19 cellular contexts compared by ENCODE assay signal in genomic region chr13:42305503-42305902, GRCh38. TPM values are rescaled to one million over a fixed set of nuclear protein-coding genes. Genes with fewer than 3 reads are reported as not detected.
DNase-seq lines count a peak whose midpoint lies in the region; ATAC-seq, FAIRE-seq and TF ChIP-seq lines count a peak whose summit lies in the region.
"Had no signal": no experiment of that assay in that cellular context is flagged by ENCODE, and none has a peak within 500 bp of the region (broad histone marks: within the 10 kb centered on the region; RNA-seq: fewer than 3 reads in every experiment).

No MANE protein-coding gene starts in this region.

- peaks cover 3% of the 10 kb centered on the region; the same call in 1 of the 2 replicates for H3K9me3 ChIP-seq in K562 (replicated peaks; ENCODE audit: control insufficient read depth, insufficient read depth, low read depth, low read length)
- H3K9me3 ChIP-seq: A549, MG63 had no signal

- no peak for DNase-seq in activated T-cell treated with anti-CD3 and anti-CD28 coated beads, Interleukin-2, amount 50 U/mL, for 24 hours
- DNase-seq in activated T-cell treated with anti-CD3 and anti-CD28 coated beads, Interleukin-2, amount 50 U/mL, for 48 hours, result no peak
- DNase-seq in HT1080 (ENCODE audit: low read depth) (peak; percentile 44), K562 (ENCODE audit: extremely low read depth in 1 of 4, low spot score in 3 of 4) (no peak), OCI-M1 (lab: John Stamatoyannopoulos, UW) (no peak), DMS 273 treated with DMSO at 0.1 percent for 48 hours (lab: John Stamatoyannopoulos, UW) (no peak)
- DNase-seq in stimulated activated effector memory CD8-positive, alpha-beta T cell treated with anti-CD3 and anti-CD28 coated beads, Interleukin-12 subunit alpha, Interleukin-12 subunit beta, amount 100 ng/mL, for 72 hours (ENCODE audit: low spot score in 2 of 2), result no peak
- DNase-seq: HFFc6, KBM-7, MG63, NCI-H1417, NCI-H2029, NCI-H510A treated with DMSO at 0.1 percent for 48 hours, SHP77 treated with DMSO at 0.1 percent for 48 hours had no signal

- H4K20me1 ChIP-seq in K562 (replicated peaks; ENCODE audit: control insufficient read depth, insufficient read depth, low read length), result no peaks in the 10 kb centered on the region

- H3K36me3 ChIP-seq in K562 (ENCODE audit: control insufficient read depth, insufficient read depth, low read length), result peaks cover 80% of the 10 kb centered on the region

- H3K27ac ChIP-seq in K562 (ENCODE audit: extremely low read depth, low read depth, low read length), result no peak overlapping the region
- H3K27ac ChIP-seq: A549 had no signal

- intact Hi-C loops in K562 (cut with micrococcal nuclease), result no loop called here

- no peak overlapping the region for H3K4me3 Mint-ChIP-seq in activated T-cell treated with anti-CD3 and anti-CD28 coated beads, Interleukin-2, amount 50 U/mL, for 24 hours
- H3K4me3 Mint-ChIP-seq in stimulated activated effector memory CD8-positive, alpha-beta T cell treated with anti-CD3 and anti-CD28 coated beads, Interleukin-12 subunit alpha, Interleukin-12 subunit beta, amount 100 ng/mL, for 72 hours, result no peak overlapping the region
- H3K4me3 Mint-ChIP-seq: CD14-positive monocyte, GM23338, HFFc6 had no signal

- no peak for TF ChIP-seq CTCF in K562 (IDR thresholded peaks at IDR 0.05 in 2 of 3, conservative IDR thresholded peaks at IDR 0.05 in 1 of 3; ENCODE audit: insufficient read depth in 2 of 3, low read depth in 1 of 3, low read length in 3 of 3)

- no peaks in the 10 kb centered on the region for H3K27me3 ChIP-seq in K562 (ENCODE audit: control insufficient read depth in 2 of 2, insufficient read depth in 2 of 2, low read length in 2 of 2)
- H3K27me3 ChIP-seq: MG63 had no signal

- H3K4me1 Mint-ChIP-seq in activated T-cell treated with anti-CD3 and anti-CD28 coated beads, Interleukin-2, amount 50 U/mL, for 24 hours (ENCODE audit: low read depth), result peaks cover 39% of the 10 kb centered on the region
- peaks cover 5% of the 10 kb centered on the region for H3K4me1 Mint-ChIP-seq in stimulated activated effector memory CD8-positive, alpha-beta T cell treated with anti-CD3 and anti-CD28 coated beads, Interleukin-12 subunit alpha, Interleukin-12 subunit beta, amount 100 ng/mL, for 72 hours
- H3K4me1 Mint-ChIP-seq: CD14-positive monocyte, GM23338 had no signal

- H3K4me3 ChIP-seq in K562, result no peak overlapping the region
- H3K4me3 ChIP-seq: A549, GM23338, MG63 had no signal

- no TSS peak for BruUV-seq in K562 (replicated peaks; lab: Mats Ljungman, UMichigan)

- H2AFZ ChIP-seq in K562 (ENCODE audit: low read depth, low read length), result no peak overlapping the region
- H2AFZ ChIP-seq: GM23338 had no signal

- in situ Hi-C loops in K562 (cut with MboI), result no loop called here

- no peak for FAIRE-seq in K562 (lab: Jason Lieb, UNC)
- FAIRE-seq: A549, RCC 7860 had no signal

- no peak for TF ChIP-seq EP300 in K562 (IDR thresholded peaks at IDR 0.05; ENCODE audit: low read length)

- peaks cover 96% of the 10 kb centered on the region for H3K36me3 Mint-ChIP-seq in activated T-cell treated with anti-CD3 and anti-CD28 coated beads, Interleukin-2, amount 50 U/mL, for 24 hours (ENCODE audit: low read depth)
- peaks cover 71% of the 10 kb centered on the region for H3K36me3 Mint-ChIP-seq in stimulated activated effector memory CD8-positive, alpha-beta T cell treated with anti-CD3 and anti-CD28 coated beads, Interleukin-12 subunit alpha, Interleukin-12 subunit beta, amount 100 ng/mL, for 72 hours

- peak overlapping the region; percentile 5 for H3K27ac Mint-ChIP-seq in activated T-cell treated with anti-CD3 and anti-CD28 coated beads, Interleukin-2, amount 50 U/mL, for 24 hours
- H3K27ac Mint-ChIP-seq in stimulated activated effector memory CD8-positive, alpha-beta T cell treated with anti-CD3 and anti-CD28 coated beads, Interleukin-12 subunit alpha, Interleukin-12 subunit beta, amount 100 ng/mL, for 72 hours, result peak overlapping the region; percentile 35
- H3K27ac Mint-ChIP-seq: GM23338, HFFc6 had no signal

- TF ChIP-seq POLR2A in K562 (conservative IDR thresholded peaks at IDR 0.05), result no peak

- H3K4me1 ChIP-seq in K562 (replicated peaks in 1 of 2; ENCODE audit: control insufficient read depth in 2 of 2, insufficient read depth in 2 of 2, low read length in 2 of 2), result no peaks in the 10 kb centered on the region
- H3K4me1 ChIP-seq: A549 had no signal

- CTCF ChIA-PET in K562 (lab: Yijun Ruan, JAX; ENCODE audit: low intra/inter-chr PET ratio), result no interaction called here

- peaks cover 2% of the 10 kb centered on the region for H3K9me3 Mint-ChIP-seq in activated T-cell treated with anti-CD3 and anti-CD28 coated beads, Interleukin-2, amount 50 U/mL, for 24 hours
- no peaks in the 10 kb centered on the region for H3K9me3 Mint-ChIP-seq in stimulated activated effector memory CD8-positive, alpha-beta T cell treated with anti-CD3 and anti-CD28 coated beads, Interleukin-12 subunit alpha, Interleukin-12 subunit beta, amount 100 ng/mL, for 72 hours
- H3K9me3 Mint-ChIP-seq: GM23338, HFFc6 had no signal

- no peak overlapping the region for H3K9ac ChIP-seq in K562 (ENCODE audit: insufficient read depth in 1 of 2, low read depth in 2 of 2, low read length in 2 of 2)

- no peak for ATAC-seq in K562
- ATAC-seq in stimulated activated effector memory CD8-positive, alpha-beta T cell treated with anti-CD3 and anti-CD28 coated beads, Interleukin-12 subunit alpha, Interleukin-12 subunit beta, amount 100 ng/mL, for 72 hours, result peak; percentile 70
- ATAC-seq in GM18502 (IDR thresholded peaks at IDR 0.05; ENCODE audit: poor library complexity, unreplicated experiment), result no peak
- ATAC-seq: A549, GM23338 had no signal

- POLR2A ChIA-PET in K562 (lab: Yijun Ruan, JAX), result no interaction called here

- H3K27me3 Mint-ChIP-seq in activated T-cell treated with anti-CD3 and anti-CD28 coated beads, Interleukin-2, amount 50 U/mL, for 24 hours, result no peaks in the 10 kb centered on the region

- H3K4me2 ChIP-seq in K562 (ENCODE audit: insufficient read depth, low read length), result no peak overlapping the region
- H3K4me2 ChIP-seq: A549, GM23338 had no signal

- TF ChIP-seq RAD21 in K562 (CRISPR knock-in tag; conservative IDR thresholded peaks at IDR 0.05 in 1 of 2, IDR thresholded peaks at IDR 0.05 in 1 of 2), result no peak

- no peaks in the 10 kb centered on the region for H3K9me1 ChIP-seq in K562 (ENCODE audit: control insufficient read depth, insufficient read depth, low read length)

- no peaks in the 10 kb centered on the region for H3K79me2 ChIP-seq in K562 (ENCODE audit: control insufficient read depth, insufficient read depth, low read length)

TF ChIP-seq in K562, 482 proteins besides CTCF, POLR2A, EP300 and RAD21 (continues in another document):
- no peak for TF ChIP-seq NFIC (IDR thresholded peaks at IDR 0.05)
- no peak for TF ChIP-seq HMG20A (CRISPR knock-in tag; conservative IDR thresholded peaks at IDR 0.05)

RNA-seq across cellular contexts. Expression of gene AKAP11, which starts 33.6 kb away (rescaled TPM):
- total RNA-seq in HT1080 (2014; rRNA removed; shearing (Covaris generic)), result 16.5 and 18.2 TPM in 2 replicates
- polyA plus RNA-seq in HT1080 (2015; cell fraction: cytosol; rRNA removed), result 10.0 and 15.3 TPM in 2 replicates
- 32.5 and 35.4 TPM in 2 replicates for polyA plus RNA-seq in HT1080 (2015; cell fraction: nucleus; rRNA removed)
- 13.3 and 62.5 TPM in 2 replicates for total RNA-seq in K562 (2011; cell fraction: chromatin; rRNA removed; ENCODE audit: low replicate concordance)
- 8.3 and 14.7 TPM in 2 replicates for total RNA-seq in K562 (2011; cell fraction: nucleolus; rRNA removed)
- total RNA-seq in K562 (2011; cell fraction: nucleoplasm; rRNA removed), result 25.0 and 35.9 TPM in 2 replicates
- total RNA-seq in K562 (2014; rRNA removed) (6.7 and 7.5 TPM in 2 replicates), K562 (2014; rRNA removed; fragmentation: Illumina TruSeq; extraction: Trizol) (15.5 and 16.9 TPM in 2 replicates), K562 (2015; rRNA removed; fragmentation: Illumina TruSeq; extraction: Trizol) (10.7 and 10.9 TPM in 2 replicates), K562 (2021) (14.5 and 15.4 TPM in 2 replicates)
- polyA plus RNA-seq in K562 (2011; rRNA removed) (26.4 and 31.3 TPM in 2 replicates), K562 (2014; fragmentation: Illumina TruSeq; extraction: Trizol) (10.2 and 12.3 TPM in 2 replicates), K562 (2014; fragmentation: Nextera tagmentation; extraction: Ambion mirVana) (1 to 10 TPM; 2.2 to 3.5 TPM), K562 (2014; rRNA removed) (7.1 and 7.9 TPM in 2 replicates)
- 4.0 and 10.1 TPM in 2 replicates for polyA plus RNA-seq in K562 (2011; cell fraction: cytosol; rRNA removed)
- polyA plus RNA-seq in K562 (2011; cell fraction: nucleus; rRNA removed), result 17.0 and 23.9 TPM in 2 replicates
- 9.0 and 11.6 TPM in 2 replicates for polyA plus RNA-seq in K562 (2012)
- 77.9 and 91.3 TPM in 2 replicates for polyA minus RNA-seq in K562 (2011; rRNA and poly(A)+ RNA removed)
- 17.3 and 24.0 TPM in 2 replicates for polyA minus RNA-seq in K562 (2011; cell fraction: cytosol; rRNA and poly(A)+ RNA removed)
- polyA minus RNA-seq in K562 (2011; cell fraction: nucleus; rRNA and poly(A)+ RNA removed), result 24.0 and 45.7 TPM in 2 replicates
